27 cellular contexts compared by ENCODE assay signal in the genomic region with DNA sequence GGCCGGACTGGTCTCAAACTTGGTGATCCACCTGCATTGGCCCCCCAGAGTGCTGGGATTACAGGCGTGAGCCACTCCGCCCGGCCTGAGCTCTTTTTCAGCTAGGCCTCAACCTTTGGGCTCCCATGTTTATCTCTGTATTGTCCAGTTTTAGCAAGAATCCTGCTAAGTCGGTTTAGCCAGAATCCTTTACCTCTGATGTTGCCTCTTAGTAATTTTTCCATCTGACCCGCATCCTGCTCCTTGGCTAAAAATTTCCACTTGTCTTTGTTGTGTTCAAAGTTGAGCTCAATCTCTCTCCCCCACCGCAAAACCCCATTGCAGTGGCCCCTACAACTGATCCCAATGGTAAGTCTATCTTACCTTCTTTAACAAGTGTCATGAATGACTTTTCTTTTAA.
"Had no signal": no experiment of that assay in that cellular context is flagged by ENCODE, and none has a peak within 500 bp of the region (broad histone marks: within the 10 kb centered on the region; RNA-seq: fewer than 3 reads in every experiment).

No MANE protein-coding gene starts in this region.

- H3K4me1 Mint-ChIP-seq: stimulated activated naive CD8-positive, alpha-beta T cell treated with anti-CD3 and anti-CD28 coated beads, Interleukin-15, amount 100 ng/mL, for 72 hours had no signal

- H3K36me3 ChIP-seq: stomach, suprapubic skin, thoracic aorta, thyroid gland, tibial nerve, transverse colon, upper lobe of left lung, upper lobe of right lung, uterus, vagina had no signal

- H3K4me3 ChIP-seq: stomach, suprapubic skin, testis, thoracic aorta, thyroid gland, tibial nerve, transverse colon, upper lobe of left lung, upper lobe of right lung, uterus, vagina had no signal

- H3K9me3 ChIP-seq: stomach, suprapubic skin, testis, thoracic aorta, thyroid gland, tibial nerve, transverse colon, upper lobe of left lung, upper lobe of right lung, uterus, vagina had no signal

- H3K4me3 Mint-ChIP-seq: stimulated activated effector memory CD8-positive, alpha-beta T cell treated with anti-CD3 and anti-CD28 coated beads, Interleukin-12 subunit alpha, Interleukin-12 subunit beta, amount 100 ng/mL, for 72 hours; stimulated activated memory B cell treated with anti-CD40 and anti-IgM and Interleukin-4, amounts not matched to agents 10 μg/mL and 1 μg/mL and 100 μg/mL, for 72 hours; stimulated activated naive B cell treated with anti-CD40 and anti-IgM and Interleukin-4, amounts not matched to agents 10 μg/mL and 1 μg/mL and 100 μg/mL, for 72 hours; stimulated activated naive CD8-positive, alpha-beta T cell treated with anti-CD3 and anti-CD28 coated beads, Interleukin-15, amount 100 ng/mL, for 72 hours; stimulated activated naive CD8-positive, alpha-beta T cell treated with anti-CD3 and anti-CD28 coated beads, Interleukin-15, Interleukin-2, amounts not matched to agents 100 ng/mL and 50 ng/mL, for 24 hours; type B pancreatic cell had no signal

- H3K4me1 ChIP-seq: suprapubic skin, testis, tibial nerve, uterus, vagina had no signal

- H3K36me3 Mint-ChIP-seq: stimulated activated effector memory CD8-positive, alpha-beta T cell treated with anti-CD3 and anti-CD28 coated beads, Interleukin-12 subunit alpha, Interleukin-12 subunit beta, amount 100 ng/mL, for 72 hours; stimulated activated memory B cell treated with anti-CD40 and anti-IgM and Interleukin-4, amounts not matched to agents 10 μg/mL and 1 μg/mL and 100 μg/mL, for 72 hours; stimulated activated naive B cell treated with anti-CD40 and anti-IgM and Interleukin-4, amounts not matched to agents 10 μg/mL and 1 μg/mL and 100 μg/mL, for 72 hours; type B pancreatic cell had no signal

- H3K27ac Mint-ChIP-seq: stimulated activated effector memory CD8-positive, alpha-beta T cell treated with anti-CD3 and anti-CD28 coated beads, Interleukin-12 subunit alpha, Interleukin-12 subunit beta, amount 100 ng/mL, for 72 hours; stimulated activated memory B cell treated with anti-CD40 and anti-IgM and Interleukin-4, amounts not matched to agents 10 μg/mL and 1 μg/mL and 100 μg/mL, for 72 hours; stimulated activated naive B cell treated with anti-CD40 and anti-IgM and Interleukin-4, amounts not matched to agents 10 μg/mL and 1 μg/mL and 100 μg/mL, for 72 hours; stimulated activated naive CD8-positive, alpha-beta T cell treated with anti-CD3 and anti-CD28 coated beads, Interleukin-15, amount 100 ng/mL, for 72 hours; stimulated activated naive CD8-positive, alpha-beta T cell treated with anti-CD3 and anti-CD28 coated beads, Interleukin-15, Interleukin-2, amounts not matched to agents 100 ng/mL and 50 ng/mL, for 24 hours; type B pancreatic cell had no signal

- DNase-seq: stimulated activated CD4-positive, alpha-beta T cell treated with anti-CD3 and anti-CD28 coated beads, Interleukin-2, amount 100 ng/mL, for 24 hours; stimulated activated CD4-positive, alpha-beta T cell treated with anti-CD3 and anti-CD28 coated beads, Interleukin-2, amount 100 ng/mL, for 48 hours; stimulated activated CD4-positive, alpha-beta T cell treated with anti-CD3 and anti-CD28 coated beads, Interleukin-4, amount 100 ng/mL, for 1 hour; stimulated activated CD4-positive, alpha-beta T cell treated with anti-CD3 and anti-CD28 coated beads, Interleukin-4, amount 100 ng/mL, for 24 hours; stimulated activated CD4-positive, alpha-beta T cell treated with anti-CD3 and anti-CD28 coated beads, Interleukin-4, amount 100 ng/mL, for 4 hours; stimulated activated CD8-positive, alpha-beta memory T cell treated with anti-CD3 and anti-CD28 coated beads, Interleukin-4, amount 100 ng/mL, for 48 hours; stimulated activated naive B cell treated with anti-CD40 and anti-IgM and Interleukin-4, amounts not matched to agents 10 μg/mL and 1 μg/mL and 100 μg/mL, for 72 hours; stimulated activated naive CD4-positive, alpha-beta T cell; stimulated activated naive CD4-positive, alpha-beta T cell treated with Interleukin-2 at 50 U/mL for 16 hours; stimulated activated naive CD8-positive, alpha-beta T cell treated with anti-CD3 and anti-CD28 coated beads, Interleukin-15, amount 100 ng/mL, for 72 hours; stimulated activated naive CD8-positive, alpha-beta T cell treated with anti-CD3 and anti-CD28 coated beads, Interleukin-15, Interleukin-2, amounts not matched to agents 100 U/mL and 50 U/mL, for 24 hours; stomach; substantia nigra; testis; thyroid gland; transverse colon; upper lobe of left lung; upper lobe of right lung; uterus had no signal

- H3K9me3 Mint-ChIP-seq: stimulated activated effector memory CD8-positive, alpha-beta T cell treated with anti-CD3 and anti-CD28 coated beads, Interleukin-12 subunit alpha, Interleukin-12 subunit beta, amount 100 ng/mL, for 72 hours; stimulated activated memory B cell treated with anti-CD40 and anti-IgM and Interleukin-4, amounts not matched to agents 10 μg/mL and 1 μg/mL and 100 μg/mL, for 72 hours; stimulated activated naive B cell treated with anti-CD40 and anti-IgM and Interleukin-4, amounts not matched to agents 10 μg/mL and 1 μg/mL and 100 μg/mL, for 72 hours; stimulated activated naive CD8-positive, alpha-beta T cell treated with anti-CD3 and anti-CD28 coated beads, Interleukin-15, amount 100 ng/mL, for 72 hours; stimulated activated naive CD8-positive, alpha-beta T cell treated with anti-CD3 and anti-CD28 coated beads, Interleukin-15, Interleukin-2, amounts not matched to agents 100 ng/mL and 50 ng/mL, for 24 hours; type B pancreatic cell had no signal

- ATAC-seq: stimulated activated effector memory CD8-positive, alpha-beta T cell treated with anti-CD3 and anti-CD28 coated beads, Interleukin-12 subunit alpha, Interleukin-12 subunit beta, amount 100 ng/mL, for 72 hours; stimulated activated memory B cell treated with anti-CD40 and anti-IgM and Interleukin-4, amounts not matched to agents 10 μg/mL and 1 μg/mL and 100 μg/mL, for 72 hours; stimulated activated naive B cell treated with anti-CD40 and anti-IgM and Interleukin-4, amounts not matched to agents 10 μg/mL and 1 μg/mL and 100 μg/mL, for 72 hours; stimulated activated naive CD8-positive, alpha-beta T cell treated with anti-CD3 and anti-CD28 coated beads, Interleukin-15, amount 100 ng/mL, for 72 hours; stimulated activated naive CD8-positive, alpha-beta T cell treated with anti-CD3 and anti-CD28 coated beads, Interleukin-15, Interleukin-2, amounts not matched to agents 100 U/mL and 50 U/mL, for 24 hours; upper lobe of right lung had no signal

- H3K27me3 ChIP-seq: stomach, testis, thyroid gland, tibial nerve, transverse colon, upper lobe of left lung, upper lobe of right lung, uterus, vagina had no signal

- H3K27ac ChIP-seq: stomach, suprapubic skin, testis, thoracic aorta, thyroid gland, tibial nerve, transverse colon, upper lobe of left lung, upper lobe of right lung, uterus, vagina had no signal
